Comparison of ENCODE assay signal across 35 cellular contexts in genomic region chr13:72199640-72200039, GRCh38.
"Had no signal": no experiment of that assay in that cellular context is flagged by ENCODE, and none has a peak within 500 bp of the region (broad histone marks: within the 10 kb centered on the region; RNA-seq: fewer than 3 reads in every experiment).

No MANE protein-coding gene starts in this region.

- H3K9me3 ChIP-seq: ascending aorta, body of pancreas, MG63, Peyer's patch, SJCRH30, SK-N-SH had no signal

- H3K27me3 Mint-ChIP-seq: activated B cell treated with CpG ODN at 0.5 μM for 24 hours; activated CD4-positive, alpha-beta T cell treated with anti-CD3 and anti-CD28 coated beads, Interleukin-2, amount 10 ng/mL, durations not matched to agents 24 days and 14 days; activated CD8-positive, alpha-beta memory T cell treated with anti-CD3 and anti-CD28 coated beads, Interleukin-2, amount 10 ng/mL, durations not matched to agents 7 days and 5 days; activated naive CD8-positive, alpha-beta T cell treated with anti-CD3 and anti-CD28 coated beads, Interleukin-2, amount 50 U/mL, for 24 hours; activated T-cell treated with anti-CD3 and anti-CD28 coated beads, Interleukin-2, amount 50 U/mL, for 24 hours had no signal

- H3K36me3 Mint-ChIP-seq: activated CD8-positive, alpha-beta memory T cell treated with anti-CD3 and anti-CD28 coated beads, Interleukin-2, amount 10 ng/mL, durations not matched to agents 7 days and 5 days; activated naive CD4-positive, alpha-beta T cell treated with anti-CD3 and anti-CD28 coated beads, Interleukin-2, amount 50 U/mL, for 72 hours had no signal

- H3K27ac Mint-ChIP-seq: activated B cell treated with CpG ODN at 0.5 μM for 24 hours; activated CD4-positive, alpha-beta T cell treated with anti-CD3 and anti-CD28 coated beads, Interleukin-2, amount 10 ng/mL, durations not matched to agents 24 days and 14 days; activated CD8-positive, alpha-beta memory T cell treated with anti-CD3 and anti-CD28 coated beads, Interleukin-2, amount 10 ng/mL, durations not matched to agents 7 days and 5 days; activated naive CD4-positive, alpha-beta T cell treated with anti-CD3 and anti-CD28 coated beads, Interleukin-2, amount 50 U/mL, for 72 hours; activated naive CD8-positive, alpha-beta T cell treated with anti-CD3 and anti-CD28 coated beads, Interleukin-2, amount 50 U/mL, for 24 hours; activated T-cell treated with anti-CD3 and anti-CD28 coated beads, Interleukin-2, amount 50 U/mL, for 24 hours; activated T-helper 1 cell treated with anti-CD3 and anti-CD28 coated beads, Interleukin-12 subunit alpha, Interleukin-12 subunit beta, Interleukin-2, Interleukin-4 antibody, amounts not matched to agents 30 ng/mL and 10 ng/mL and 1 ng/mL, durations not matched to agents 14 hours and 24 hours and 36 hours; T-helper 1 cell treated with Interleukin-12 subunit alpha and Interleukin-12 subunit beta and Interleukin-4 antibody, amounts not matched to agents 30 μg/mL and 1 μg/mL, for 36 hours had no signal

- H3K4me2 ChIP-seq: KMS-11, SK-N-SH had no signal

- H3K4me1 ChIP-seq: ascending aorta, Peyer's patch, SJCRH30 had no signal

- H3K4me3 Mint-ChIP-seq: activated B cell treated with CpG ODN at 0.5 μM for 24 hours; activated CD4-positive, alpha-beta T cell treated with anti-CD3 and anti-CD28 coated beads, Interleukin-2, amount 10 ng/mL, durations not matched to agents 24 days and 14 days; activated CD8-positive, alpha-beta memory T cell treated with anti-CD3 and anti-CD28 coated beads, Interleukin-2, amount 10 ng/mL, durations not matched to agents 7 days and 5 days; activated naive CD8-positive, alpha-beta T cell treated with anti-CD3 and anti-CD28 coated beads, Interleukin-2, amount 50 U/mL, for 24 hours; activated T-cell treated with anti-CD3 and anti-CD28 coated beads, Interleukin-2, amount 50 U/mL, for 24 hours; activated T-helper 1 cell treated with anti-CD3 and anti-CD28 coated beads, Interleukin-12 subunit alpha, Interleukin-12 subunit beta, Interleukin-2, Interleukin-4 antibody, amounts not matched to agents 30 ng/mL and 10 ng/mL and 1 ng/mL, durations not matched to agents 14 hours and 24 hours and 36 hours; T-helper 1 cell treated with Interleukin-12 subunit alpha and Interleukin-12 subunit beta and Interleukin-4 antibody, amounts not matched to agents 30 μg/mL and 1 μg/mL, for 36 hours had no signal

- H3K4me1 Mint-ChIP-seq: activated B cell treated with CpG ODN at 0.5 μM for 24 hours; activated CD4-positive, alpha-beta T cell treated with anti-CD3 and anti-CD28 coated beads, Interleukin-2, amount 10 ng/mL, durations not matched to agents 24 days and 14 days; activated CD8-positive, alpha-beta memory T cell treated with anti-CD3 and anti-CD28 coated beads, Interleukin-2, amount 10 ng/mL, durations not matched to agents 7 days and 5 days; activated naive CD8-positive, alpha-beta T cell treated with anti-CD3 and anti-CD28 coated beads, Interleukin-2, amount 50 U/mL, for 24 hours had no signal

- H3K4me3 ChIP-seq: ascending aorta, body of pancreas, MG63, Peyer's patch, SJCRH30 had no signal

- H3K36me3 ChIP-seq: ascending aorta, MG63, Peyer's patch, SJCRH30 had no signal

- H3K9me3 Mint-ChIP-seq: activated CD4-positive, alpha-beta T cell treated with anti-CD3 and anti-CD28 coated beads, Interleukin-2, amount 10 ng/mL, durations not matched to agents 24 days and 14 days; activated naive CD8-positive, alpha-beta T cell treated with anti-CD3 and anti-CD28 coated beads, Interleukin-2, amount 50 U/mL, for 24 hours; activated T-cell treated with anti-CD3 and anti-CD28 coated beads, Interleukin-2, amount 50 U/mL, for 24 hours; activated T-helper 1 cell treated with anti-CD3 and anti-CD28 coated beads, Interleukin-12 subunit alpha, Interleukin-12 subunit beta, Interleukin-2, Interleukin-4 antibody, amounts not matched to agents 30 ng/mL and 10 ng/mL and 1 ng/mL, durations not matched to agents 14 hours and 24 hours and 36 hours; T-helper 1 cell treated with Interleukin-12 subunit alpha and Interleukin-12 subunit beta and Interleukin-4 antibody, amounts not matched to agents 30 μg/mL and 1 μg/mL, for 36 hours had no signal

- ATAC-seq: activated CD8-positive, alpha-beta memory T cell treated with anti-CD3 and anti-CD28 coated beads, Interleukin-2, amount 10 ng/mL, durations not matched to agents 7 days and 5 days; activated naive CD4-positive, alpha-beta T cell treated with anti-CD3 and anti-CD28 coated beads, Interleukin-2, amount 50 U/mL, for 72 hours; activated naive CD8-positive, alpha-beta T cell treated with anti-CD3 and anti-CD28 coated beads, Interleukin-2, amount 50 U/mL, for 24 hours had no signal

- H3K27me3 ChIP-seq: ascending aorta, body of pancreas, MG63, Peyer's patch, SJCRH30 had no signal

- H3K27ac ChIP-seq: ascending aorta, body of pancreas, KMS-11, Peyer's patch, RWPE1, SJCRH30 had no signal

- H3K9ac ChIP-seq: KMS-11, SK-N-SH had no signal

- DNase-seq: activated B cell treated with CpG ODN at 0.5 μM for 24 hours; activated CD4-positive, alpha-beta T cell treated with anti-CD3 and anti-CD28 coated beads for 1 hour; activated CD4-positive, alpha-beta T cell treated with anti-CD3 and anti-CD28 coated beads, Interleukin-2, amount 10 ng/mL, durations not matched to agents 24 days and 14 days; activated CD4-positive, alpha-beta T cell treated with anti-CD3 and anti-CD28 coated beads, Interleukin-2, amount 50 U/mL, for 48 hours; activated CD8-positive, alpha-beta memory T cell treated with anti-CD3 and anti-CD28 coated beads, Interleukin-2, amount 10 ng/mL, durations not matched to agents 7 days and 5 days; activated effector memory CD4-positive, alpha-beta T cell treated with Interleukin-2 at 50 U/mL for 16 hours; activated naive CD4-positive, alpha-beta T cell treated with Interleukin-2 at 50 U/mL for 16 hours; activated naive CD8-positive, alpha-beta T cell treated with anti-CD3 and anti-CD28 coated beads, Interleukin-2, amount 50 U/mL, for 24 hours; activated T-cell treated with anti-CD3 and anti-CD28 coated beads, Interleukin-2, amount 50 U/mL, for 24 hours; amniotic stem cell; body of pancreas; central memory CD4-positive, alpha-beta T cell; MG63; MV-4-11; NCI-H1092 treated with DMSO at 0.1 percent for 48 hours; NCI-H1417 treated with DMSO at 0.1 percent for 48 hours; NCI-H1694; NCI-H2029; NCI-H2107; NCI-H226; NCI-H510A treated with DMSO at 0.1 percent for 48 hours; NCI-H774; OCI-M1; Peyer's patch; Right ventricle myocardium superior; SJCRH30; SK-N-SH; SW 1271; T-helper 9 cell had no signal
